1 cellular context compared by ENCODE assay signal in genomic region chr12:111687255-111687654, GRCh38.
TF ChIP-seq lines count a peak whose summit lies in the region.

No MANE protein-coding gene starts in this region.

TF ChIP-seq in GM23338, 12 proteins besides CTCF, POLR2A, EP300 and RAD21 (continued from another document):
- TF ChIP-seq ETS1 (IDR thresholded peaks at IDR 0.05) (no peak), EZH2 (IDR thresholded peaks at IDR 0.05; ENCODE audit: low read depth, unreplicated experiment) (no peak), EZH2phosphoT487 (IDR thresholded peaks at IDR 0.05; ENCODE audit: unreplicated experiment) (no peak), CREB1 (CRISPR knock-in tag; IDR thresholded peaks at IDR 0.05; ENCODE audit: low read depth) (no peak), ZNF331 (CRISPR knock-in tag; IDR thresholded peaks at IDR 0.05; ENCODE audit: low read depth) (no peak)
